ENCODE assay signal across 8 cellular contexts in genomic region chr1:243325305-243325890, GRCh38.
DNase-seq lines count a peak whose midpoint lies in the region; ATAC-seq and FAIRE-seq lines count a peak whose summit lies in the region.

No MANE protein-coding gene starts in this region.

- FAIRE-seq in GM19239 (lab: Jason Lieb, UNC): peak; percentile 76

- ATAC-seq in HG03521 (IDR thresholded peaks at IDR 0.05; ENCODE audit: unreplicated experiment): no peak

- DNase-seq in DMS 273 treated with DMSO at 0.1 percent for 48 hours (lab: John Stamatoyannopoulos, UW) (peak; percentile 10), GM19239 (ENCODE audit: insufficient read length, low spot score) (no peak), MV-4-11 (lab: John Stamatoyannopoulos, UW) (peak; percentile 6), SW480 (ENCODE audit: low spot score) (peak; percentile 47), fibroblast of peridontal ligament (ENCODE audit: extremely low read depth) (peak; percentile 90), putamen (ENCODE audit: low spot score) (peak; percentile 47), occipital lobe (lab: John Stamatoyannopoulos, UW) (no peak)

Comparison
In these comparisons a context has a peak if more than half of its experiments do, and no peak if none do; other contexts are left out.
1. DNase-seq: peak in DMS 273 treated with DMSO at 0.1 percent for 48 hours (single experiment), MV-4-11 (single experiment), SW480 (single experiment), fibroblast of peridontal ligament (single experiment) and putamen (single experiment); none in GM19239 (single experiment) and occipital lobe (single experiment).